28 cellular contexts compared by ENCODE assay signal in genomic region chr13:89343165-89343564, GRCh38.
"Had no signal": no experiment of that assay in that cellular context is flagged by ENCODE, and none has a peak within 500 bp of the region (broad histone marks: within the 10 kb centered on the region; RNA-seq: fewer than 3 reads in every experiment).

No MANE protein-coding gene starts in this region.

- H3K27ac Mint-ChIP-seq: activated CD4-positive, alpha-beta memory T cell treated with anti-CD3 and anti-CD28 coated beads, Interleukin-2, amount 10 ng/mL, durations not matched to agents 7 days and 5 days; activated CD4-positive, alpha-beta T cell treated with anti-CD3 and anti-CD28 coated beads, Interleukin-2, amount 10 ng/mL, durations not matched to agents 7 days and 5 days; activated naive CD4-positive, alpha-beta T cell treated with anti-CD3 and anti-CD28 coated beads, Interleukin-2, amount 10 ng/mL, durations not matched to agents 7 days and 5 days; activated naive CD4-positive, alpha-beta T cell treated with anti-CD3 and anti-CD28 coated beads, Interleukin-2, amount 50 U/mL, for 72 hours; activated naive CD8-positive, alpha-beta T cell treated with anti-CD3 and anti-CD28 coated beads, Interleukin-2, amount 10 ng/mL, durations not matched to agents 7 days and 5 days; activated T-cell treated with anti-CD3 and anti-CD28 coated beads, Interleukin-2, amount 50 U/mL, for 24 hours; activated T-cell treated with anti-CD3 and anti-CD28 coated beads, Interleukin-2, amount 50 U/mL, for 72 hours; brain; T-helper 17 cell; T-helper 2 cell treated with Interferon-gamma antibody and Interleukin-4, amounts not matched to agents 5 μg/mL and 100 μg/mL, for 36 hours had no signal

- H3K36me3 Mint-ChIP-seq: activated naive CD4-positive, alpha-beta T cell treated with anti-CD3 and anti-CD28 coated beads, Interleukin-2, amount 10 ng/mL, durations not matched to agents 7 days and 5 days; activated naive CD4-positive, alpha-beta T cell treated with anti-CD3 and anti-CD28 coated beads, Interleukin-2, amount 50 U/mL, for 72 hours; activated naive CD8-positive, alpha-beta T cell treated with anti-CD3 and anti-CD28 coated beads, Interleukin-2, amount 10 ng/mL, durations not matched to agents 7 days and 5 days; brain had no signal

- H3K4me3 ChIP-seq: ascending aorta, colonic mucosa, esophagus muscularis mucosa, gastroesophageal sphincter had no signal

- H3K9me3 ChIP-seq: ascending aorta, colonic mucosa, esophagus muscularis mucosa, gastroesophageal sphincter had no signal

- H3K27me3 Mint-ChIP-seq: activated CD4-positive, alpha-beta memory T cell treated with anti-CD3 and anti-CD28 coated beads, Interleukin-2, amount 10 ng/mL, durations not matched to agents 7 days and 5 days; activated CD4-positive, alpha-beta T cell treated with anti-CD3 and anti-CD28 coated beads, Interleukin-2, amount 10 ng/mL, durations not matched to agents 7 days and 5 days; activated naive CD4-positive, alpha-beta T cell treated with anti-CD3 and anti-CD28 coated beads, Interleukin-2, amount 10 ng/mL, durations not matched to agents 7 days and 5 days; activated naive CD8-positive, alpha-beta T cell treated with anti-CD3 and anti-CD28 coated beads, Interleukin-2, amount 10 ng/mL, durations not matched to agents 7 days and 5 days; activated T-cell treated with anti-CD3 and anti-CD28 coated beads, Interleukin-2, amount 50 U/mL, for 24 hours; brain; T-helper 17 cell had no signal

- H3K36me3 ChIP-seq: ascending aorta, colonic mucosa, esophagus muscularis mucosa, gastroesophageal sphincter had no signal

- H3K27me3 ChIP-seq: ascending aorta, colonic mucosa, esophagus muscularis mucosa, gastroesophageal sphincter had no signal

- H3K4me1 ChIP-seq: ascending aorta, colonic mucosa, esophagus muscularis mucosa, gastroesophageal sphincter had no signal

- H3K4me1 Mint-ChIP-seq: activated CD4-positive, alpha-beta memory T cell treated with anti-CD3 and anti-CD28 coated beads, Interleukin-2, amount 10 ng/mL, durations not matched to agents 7 days and 5 days; activated CD4-positive, alpha-beta T cell treated with anti-CD3 and anti-CD28 coated beads, Interleukin-2, amount 10 ng/mL, durations not matched to agents 7 days and 5 days; activated naive CD4-positive, alpha-beta T cell treated with anti-CD3 and anti-CD28 coated beads, Interleukin-2, amount 10 ng/mL, durations not matched to agents 7 days and 5 days; activated naive CD8-positive, alpha-beta T cell treated with anti-CD3 and anti-CD28 coated beads, Interleukin-2, amount 10 ng/mL, durations not matched to agents 7 days and 5 days; brain; T-helper 17 cell had no signal

- DNase-seq: activated CD4-positive, alpha-beta memory T cell treated with anti-CD3 and anti-CD28 coated beads, Interleukin-2, amount 10 ng/mL, durations not matched to agents 7 days and 5 days; activated CD4-positive, alpha-beta T cell treated with anti-CD3 and anti-CD28 coated beads for 1 hour; activated CD4-positive, alpha-beta T cell treated with anti-CD3 and anti-CD28 coated beads for 4 hours; activated CD4-positive, alpha-beta T cell treated with anti-CD3 and anti-CD28 coated beads, Interleukin-2, amount 10 ng/mL, durations not matched to agents 7 days and 5 days; activated CD4-positive, alpha-beta T cell treated with anti-CD3 and anti-CD28 coated beads, Interleukin-2, amount 50 U/mL, for 4 hours; activated CD4-positive, CD25-positive, alpha-beta regulatory T cell; activated CD8-positive, alpha-beta memory T cell treated with anti-CD3 and anti-CD28 coated beads, Interleukin-2, amount 50 U/mL, for 48 hours; activated gamma-delta T cell; activated naive CD4-positive, alpha-beta T cell; activated naive CD4-positive, alpha-beta T cell treated with anti-CD3 and anti-CD28 coated beads, Interleukin-2, amount 10 ng/mL, durations not matched to agents 7 days and 5 days; activated naive CD8-positive, alpha-beta T cell treated with anti-CD3 and anti-CD28 coated beads, Interleukin-2, amount 10 ng/mL, durations not matched to agents 7 days and 5 days; activated T-cell treated with anti-CD3 and anti-CD28 coated beads for 4 hours; activated T-cell treated with anti-CD3 and anti-CD28 coated beads, Interleukin-2, amount 50 U/mL, for 24 hours; activated T-cell treated with anti-CD3 and anti-CD28 coated beads, Interleukin-2, amount 50 U/mL, for 72 hours; caudate nucleus; colonic mucosa; effector CD8-positive, alpha-beta T cell; erythroblast; foreskin melanocyte; head of caudate nucleus; T-helper 1 cell; T-helper 17 cell had no signal

- ATAC-seq: activated T-cell treated with anti-CD3 and anti-CD28 coated beads, Interleukin-2, amount 50 U/mL, for 72 hours; gastroesophageal sphincter; T-helper 17 cell had no signal

- H3K4me3 Mint-ChIP-seq: activated CD4-positive, alpha-beta memory T cell treated with anti-CD3 and anti-CD28 coated beads, Interleukin-2, amount 10 ng/mL, durations not matched to agents 7 days and 5 days; activated CD4-positive, alpha-beta T cell treated with anti-CD3 and anti-CD28 coated beads, Interleukin-2, amount 10 ng/mL, durations not matched to agents 7 days and 5 days; activated naive CD4-positive, alpha-beta T cell treated with anti-CD3 and anti-CD28 coated beads, Interleukin-2, amount 10 ng/mL, durations not matched to agents 7 days and 5 days; activated naive CD8-positive, alpha-beta T cell treated with anti-CD3 and anti-CD28 coated beads, Interleukin-2, amount 10 ng/mL, durations not matched to agents 7 days and 5 days; activated T-cell treated with anti-CD3 and anti-CD28 coated beads, Interleukin-2, amount 50 U/mL, for 24 hours; activated T-cell treated with anti-CD3 and anti-CD28 coated beads, Interleukin-2, amount 50 U/mL, for 72 hours; brain; T-helper 17 cell; T-helper 2 cell treated with Interferon-gamma antibody and Interleukin-4, amounts not matched to agents 5 μg/mL and 100 μg/mL, for 36 hours had no signal

- H3K27ac ChIP-seq: ascending aorta, colonic mucosa, esophagus muscularis mucosa, gastroesophageal sphincter had no signal

- H3K9me3 Mint-ChIP-seq: activated CD4-positive, alpha-beta T cell treated with anti-CD3 and anti-CD28 coated beads, Interleukin-2, amount 10 ng/mL, durations not matched to agents 7 days and 5 days; activated naive CD8-positive, alpha-beta T cell treated with anti-CD3 and anti-CD28 coated beads, Interleukin-2, amount 10 ng/mL, durations not matched to agents 7 days and 5 days had no signal
